2 cellular contexts compared by ENCODE assay signal in the genomic region with DNA sequence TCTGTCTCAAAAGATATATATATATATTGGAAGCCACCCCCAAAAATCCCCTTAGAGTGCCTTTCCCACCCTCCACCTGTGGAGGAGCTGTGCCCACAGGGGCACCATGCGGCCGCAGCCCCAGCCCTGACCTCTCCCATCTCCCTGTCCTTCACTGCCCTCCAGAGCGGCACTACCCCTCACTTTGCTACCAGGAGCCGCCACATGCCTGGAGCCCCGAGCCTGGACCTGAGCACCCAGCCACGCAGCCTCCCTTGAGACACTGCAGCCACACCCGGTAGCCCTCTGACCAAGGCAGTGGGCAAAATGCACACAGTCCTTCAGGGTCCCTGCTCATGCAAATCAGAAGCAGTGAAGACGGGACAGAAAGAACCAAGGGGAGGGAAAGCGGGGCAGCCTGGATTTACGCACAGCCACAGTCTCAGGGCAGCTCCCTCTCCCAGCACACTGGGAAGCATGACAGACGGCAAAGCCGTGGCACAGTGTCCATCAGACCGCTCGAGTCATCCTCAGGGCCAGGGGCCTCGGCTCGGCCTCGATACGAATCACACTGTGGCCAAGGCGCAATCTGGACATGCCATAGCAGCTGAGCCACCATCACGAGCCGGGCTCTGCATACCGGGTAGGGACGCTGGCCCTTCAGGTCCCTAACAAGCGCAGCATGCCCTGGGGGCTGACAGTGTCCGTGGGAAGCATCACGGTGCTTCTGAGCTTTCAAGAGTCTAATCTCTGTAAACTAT.
TF ChIP-seq lines count a peak whose summit lies in the region.

No MANE protein-coding gene starts in this region.

TF ChIP-seq in SK-N-SH, 30 proteins besides CTCF, POLR2A, EP300 and RAD21:
- TF ChIP-seq YY1 (IDR thresholded peaks at IDR 0.05; ENCODE audit: low read depth), result no peak

TF ChIP-seq in SK-N-SH treated with all-trans-retinoic acid at 6 μM for 48 hours, 23 proteins besides CTCF, POLR2A, EP300 and RAD21:
- TF ChIP-seq SNAI2 (CRISPR knock-in tag; IDR thresholded peaks at IDR 0.05) (no peak), RARB (CRISPR knock-in tag; IDR thresholded peaks at IDR 0.05) (no peak), OSR1 (CRISPR knock-in tag; IDR thresholded peaks at IDR 0.05) (no peak), CSDC2 (CRISPR knock-in tag; IDR thresholded peaks at IDR 0.05) (no peak), ARNTL (CRISPR knock-in tag; IDR thresholded peaks at IDR 0.05; ENCODE audit: borderline replicate concordance, low read depth) (no peak), TCF4 (CRISPR knock-in tag; IDR thresholded peaks at IDR 0.05; ENCODE audit: borderline replicate concordance) (no peak), ESRRG (CRISPR knock-in tag; IDR thresholded peaks at IDR 0.05) (no peak), ZC3H10 (CRISPR knock-in tag; IDR thresholded peaks at IDR 0.05) (no peak), ISL1 (CRISPR knock-in tag; IDR thresholded peaks at IDR 0.05) (no peak), ZNF565 (CRISPR knock-in tag; conservative IDR thresholded peaks at IDR 0.05; ENCODE audit: low read depth) (no peak), PPARA (CRISPR knock-in tag; IDR thresholded peaks at IDR 0.05; ENCODE audit: borderline replicate concordance) (no peak)
- TF ChIP-seq, protein P1, sequence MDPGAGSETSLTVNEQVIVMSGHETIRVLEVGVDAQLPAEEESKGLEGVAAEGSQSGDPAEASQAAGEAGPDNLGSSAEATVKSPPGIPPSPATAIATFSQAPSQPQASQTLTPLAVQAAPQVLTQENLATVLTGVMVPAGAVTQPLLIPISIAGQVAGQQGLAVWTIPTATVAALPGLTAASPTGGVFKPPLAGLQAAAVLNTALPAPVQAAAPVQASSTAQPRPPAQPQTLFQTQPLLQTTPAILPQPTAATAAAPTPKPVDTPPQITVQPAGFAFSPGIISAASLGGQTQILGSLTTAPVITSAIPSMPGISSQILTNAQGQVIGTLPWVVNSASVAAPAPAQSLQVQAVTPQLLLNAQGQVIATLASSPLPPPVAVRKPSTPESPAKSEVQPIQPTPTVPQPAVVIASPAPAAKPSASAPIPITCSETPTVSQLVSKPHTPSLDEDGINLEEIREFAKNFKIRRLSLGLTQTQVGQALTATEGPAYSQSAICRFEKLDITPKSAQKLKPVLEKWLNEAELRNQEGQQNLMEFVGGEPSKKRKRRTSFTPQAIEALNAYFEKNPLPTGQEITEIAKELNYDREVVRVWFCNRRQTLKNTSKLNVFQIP (CRISPR knock-in tag; IDR thresholded peaks at IDR 0.05; ENCODE audit: borderline replicate concordance, low read depth), result no peak
- TF ChIP-seq, protein P2, sequence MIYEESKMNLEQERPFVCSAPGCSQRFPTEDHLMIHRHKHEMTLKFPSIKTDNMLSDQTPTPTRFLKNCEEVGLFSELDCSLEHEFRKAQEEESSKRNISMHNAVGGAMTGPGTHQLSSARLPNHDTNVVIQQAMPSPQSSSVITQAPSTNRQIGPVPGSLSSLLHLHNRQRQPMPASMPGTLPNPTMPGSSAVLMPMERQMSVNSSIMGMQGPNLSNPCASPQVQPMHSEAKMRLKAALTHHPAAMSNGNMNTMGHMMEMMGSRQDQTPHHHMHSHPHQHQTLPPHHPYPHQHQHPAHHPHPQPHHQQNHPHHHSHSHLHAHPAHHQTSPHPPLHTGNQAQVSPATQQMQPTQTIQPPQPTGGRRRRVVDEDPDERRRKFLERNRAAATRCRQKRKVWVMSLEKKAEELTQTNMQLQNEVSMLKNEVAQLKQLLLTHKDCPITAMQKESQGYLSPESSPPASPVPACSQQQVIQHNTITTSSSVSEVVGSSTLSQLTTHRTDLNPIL (CRISPR knock-in tag; IDR thresholded peaks at IDR 0.05; ENCODE audit: low read depth), result no peak
- TF ChIP-seq, protein P3, sequence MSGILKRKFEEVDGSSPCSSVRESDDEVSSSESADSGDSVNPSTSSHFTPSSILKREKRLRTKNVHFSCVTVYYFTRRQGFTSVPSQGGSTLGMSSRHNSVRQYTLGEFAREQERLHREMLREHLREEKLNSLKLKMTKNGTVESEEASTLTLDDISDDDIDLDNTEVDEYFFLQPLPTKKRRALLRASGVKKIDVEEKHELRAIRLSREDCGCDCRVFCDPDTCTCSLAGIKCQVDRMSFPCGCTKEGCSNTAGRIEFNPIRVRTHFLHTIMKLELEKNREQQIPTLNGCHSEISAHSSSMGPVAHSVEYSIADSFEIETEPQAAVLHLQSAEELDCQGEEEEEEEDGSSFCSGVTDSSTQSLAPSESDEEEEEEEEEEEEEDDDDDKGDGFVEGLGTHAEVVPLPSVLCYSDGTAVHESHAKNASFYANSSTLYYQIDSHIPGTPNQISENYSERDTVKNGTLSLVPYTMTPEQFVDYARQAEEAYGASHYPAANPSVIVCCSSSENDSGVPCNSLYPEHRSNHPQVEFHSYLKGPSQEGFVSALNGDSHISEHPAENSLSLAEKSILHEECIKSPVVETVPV (CRISPR knock-in tag; IDR thresholded peaks at IDR 0.05), result no peak
- TF ChIP-seq, protein P4, sequence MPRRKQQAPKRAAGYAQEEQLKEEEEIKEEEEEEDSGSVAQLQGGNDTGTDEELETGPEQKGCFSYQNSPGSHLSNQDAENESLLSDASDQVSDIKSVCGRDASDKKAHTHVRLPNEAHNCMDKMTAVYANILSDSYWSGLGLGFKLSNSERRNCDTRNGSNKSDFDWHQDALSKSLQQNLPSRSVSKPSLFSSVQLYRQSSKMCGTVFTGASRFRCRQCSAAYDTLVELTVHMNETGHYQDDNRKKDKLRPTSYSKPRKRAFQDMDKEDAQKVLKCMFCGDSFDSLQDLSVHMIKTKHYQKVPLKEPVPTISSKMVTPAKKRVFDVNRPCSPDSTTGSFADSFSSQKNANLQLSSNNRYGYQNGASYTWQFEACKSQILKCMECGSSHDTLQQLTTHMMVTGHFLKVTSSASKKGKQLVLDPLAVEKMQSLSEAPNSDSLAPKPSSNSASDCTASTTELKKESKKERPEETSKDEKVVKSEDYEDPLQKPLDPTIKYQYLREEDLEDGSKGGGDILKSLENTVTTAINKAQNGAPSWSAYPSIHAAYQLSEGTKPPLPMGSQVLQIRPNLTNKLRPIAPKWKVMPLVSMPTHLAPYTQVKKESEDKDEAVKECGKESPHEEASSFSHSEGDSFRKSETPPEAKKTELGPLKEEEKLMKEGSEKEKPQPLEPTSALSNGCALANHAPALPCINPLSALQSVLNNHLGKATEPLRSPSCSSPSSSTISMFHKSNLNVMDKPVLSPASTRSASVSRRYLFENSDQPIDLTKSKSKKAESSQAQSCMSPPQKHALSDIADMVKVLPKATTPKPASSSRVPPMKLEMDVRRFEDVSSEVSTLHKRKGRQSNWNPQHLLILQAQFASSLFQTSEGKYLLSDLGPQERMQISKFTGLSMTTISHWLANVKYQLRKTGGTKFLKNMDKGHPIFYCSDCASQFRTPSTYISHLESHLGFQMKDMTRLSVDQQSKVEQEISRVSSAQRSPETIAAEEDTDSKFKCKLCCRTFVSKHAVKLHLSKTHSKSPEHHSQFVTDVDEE (CRISPR knock-in tag; IDR thresholded peaks at IDR 0.05), result no peak
- TF ChIP-seq, protein P5, sequence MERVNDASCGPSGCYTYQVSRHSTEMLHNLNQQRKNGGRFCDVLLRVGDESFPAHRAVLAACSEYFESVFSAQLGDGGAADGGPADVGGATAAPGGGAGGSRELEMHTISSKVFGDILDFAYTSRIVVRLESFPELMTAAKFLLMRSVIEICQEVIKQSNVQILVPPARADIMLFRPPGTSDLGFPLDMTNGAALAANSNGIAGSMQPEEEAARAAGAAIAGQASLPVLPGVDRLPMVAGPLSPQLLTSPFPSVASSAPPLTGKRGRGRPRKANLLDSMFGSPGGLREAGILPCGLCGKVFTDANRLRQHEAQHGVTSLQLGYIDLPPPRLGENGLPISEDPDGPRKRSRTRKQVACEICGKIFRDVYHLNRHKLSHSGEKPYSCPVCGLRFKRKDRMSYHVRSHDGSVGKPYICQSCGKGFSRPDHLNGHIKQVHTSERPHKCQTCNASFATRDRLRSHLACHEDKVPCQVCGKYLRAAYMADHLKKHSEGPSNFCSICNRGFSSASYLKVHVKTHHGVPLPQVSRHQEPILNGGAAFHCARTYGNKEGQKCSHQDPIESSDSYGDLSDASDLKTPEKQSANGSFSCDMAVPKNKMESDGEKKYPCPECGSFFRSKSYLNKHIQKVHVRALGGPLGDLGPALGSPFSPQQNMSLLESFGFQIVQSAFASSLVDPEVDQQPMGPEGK (CRISPR knock-in tag; IDR thresholded peaks at IDR 0.05; ENCODE audit: borderline replicate concordance), result no peak
